Comparison of ENCODE assay signal across 10 cellular contexts in the genomic region with DNA sequence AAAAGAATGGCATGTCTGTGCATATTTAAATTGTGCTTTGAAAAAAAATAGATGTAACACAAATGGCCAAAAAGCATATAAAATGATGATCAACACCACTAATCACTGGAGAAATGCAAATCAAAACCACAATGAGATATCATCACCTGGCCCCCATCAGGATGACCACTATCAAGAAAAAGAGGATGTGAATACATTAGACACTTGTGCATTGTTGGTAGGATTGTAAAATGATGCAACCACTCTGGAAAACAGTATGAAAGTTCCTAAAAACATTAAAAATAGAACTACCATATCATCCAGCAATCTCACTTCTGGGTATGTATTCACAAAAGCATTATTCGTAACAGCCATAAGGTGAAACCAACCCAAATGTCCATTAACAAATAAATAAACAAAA.
DNase-seq lines count a peak whose midpoint lies in the region; ATAC-seq, FAIRE-seq and TF ChIP-seq lines count a peak whose summit lies in the region.
"Had no signal": no experiment of that assay in that cellular context is flagged by ENCODE, and none has a peak within 500 bp of the region (broad histone marks: within the 10 kb centered on the region; RNA-seq: fewer than 3 reads in every experiment).

No MANE protein-coding gene starts in this region.

- H3K4me1 ChIP-seq in left lung (peaks cover 0 to 18% of the 10 kb centered on the region in 2 donors), subcutaneous abdominal adipose tissue (ENCODE audit: control insufficient read depth in 5 of 5, insufficient read depth in 5 of 5, low read length in 5 of 5) (peaks cover 0 to 13% (median 11%) of the 10 kb centered on the region in 5 donors)

- DNase-seq in activated T-cell treated with anti-CD3 and anti-CD28 coated beads, Interleukin-2, amount 50 U/mL, for 24 hours = no peak
- DNase-seq in activated T-cell treated with anti-CD3 and anti-CD28 coated beads, Interleukin-2, amount 50 U/mL, for 1 hour = no peak
- no peak for DNase-seq in activated CD4-positive, alpha-beta memory T cell treated with anti-CD3 and anti-CD28 coated beads for 36 hours
- DNase-seq in left lung = no peak
- DNase-seq in NCI-H2081 (lab: John Stamatoyannopoulos, UW) = no peak
- DNase-seq in GM12892 (ENCODE audit: insufficient read length) = no peak
- DNase-seq: NCI-H2081 treated with DMSO at 0.1 percent for 48 hours, right cardiac atrium had no signal

- H3K27me3 ChIP-seq in left lung = no peaks in the 10 kb centered on the region
- no peaks in the 10 kb centered on the region for H3K27me3 ChIP-seq in subcutaneous abdominal adipose tissue (ENCODE audit: control insufficient read depth in 5 of 5, insufficient read depth in 4 of 5, low read length in 5 of 5)

- H3K27me3 Mint-ChIP-seq in activated T-cell treated with anti-CD3 and anti-CD28 coated beads, Interleukin-2, amount 50 U/mL, for 24 hours = no peaks in the 10 kb centered on the region
- H3K27me3 Mint-ChIP-seq in activated CD4-positive, alpha-beta memory T cell treated with anti-CD3 and anti-CD28 coated beads for 36 hours = no peaks in the 10 kb centered on the region

- H3K4me3 Mint-ChIP-seq in activated T-cell treated with anti-CD3 and anti-CD28 coated beads, Interleukin-2, amount 50 U/mL, for 24 hours = peak overlapping the region; percentile 24
- H3K4me3 Mint-ChIP-seq in activated CD4-positive, alpha-beta memory T cell treated with anti-CD3 and anti-CD28 coated beads for 36 hours = no peak overlapping the region

- H3K9me3 ChIP-seq in left lung (no peaks in the 10 kb centered on the region), subcutaneous abdominal adipose tissue (ENCODE audit: control insufficient read depth in 5 of 5, low read length in 5 of 5) (no peaks in the 10 kb centered on the region)

- no peak for FAIRE-seq in GM12892 (lab: Jason Lieb, UNC)

- POLR2A ChIA-PET in activated CD4-positive, alpha-beta memory T cell treated with anti-CD3 and anti-CD28 coated beads for 36 hours (lab: Charles Lee) = no interaction called here

- ATAC-seq in left lung = no peak
- ATAC-seq in HG03280 (IDR thresholded peaks at IDR 0.05; ENCODE audit: unreplicated experiment) = no peak
- ATAC-seq: right cardiac atrium had no signal

- peaks cover 0 to 15% of the 10 kb centered on the region in 2 donors for H3K36me3 ChIP-seq in left lung
- H3K36me3 ChIP-seq in subcutaneous abdominal adipose tissue (ENCODE audit: control insufficient read depth in 5 of 5, insufficient read depth in 5 of 5, low read length in 5 of 5) = peaks cover 0 to 2% (median 0%) of the 10 kb centered on the region in 5 donors

- TF ChIP-seq CTCF in left lung (IDR thresholded peaks at IDR 0.05) = no peak

- no peak overlapping the region for H3K4me3 ChIP-seq in left lung
- H3K4me3 ChIP-seq in subcutaneous abdominal adipose tissue (ENCODE audit: low read depth in 1 of 5, low read length in 5 of 5) = no peak overlapping the region

- CTCF ChIA-PET in activated CD4-positive, alpha-beta memory T cell treated with anti-CD3 and anti-CD28 coated beads for 36 hours (lab: Charles Lee) = interaction anchor here (0.5 to 4.1 kb wide), 2 partner anchors 28 to 124 kb away, joined by 3 to 16 read pairs; partner anchors contain the start of gene NME1

- no peak for TF ChIP-seq POLR2A in GM12892 (IDR thresholded peaks at IDR 0.05; ENCODE audit: low read depth, low read length)

- peak overlapping the region; percentile 61 to 68 for H3K27ac ChIP-seq in left lung
- H3K27ac ChIP-seq in subcutaneous abdominal adipose tissue (ENCODE audit: low read depth, low read length) = peak overlapping the region; percentile 33

- H3K4me1 Mint-ChIP-seq in activated T-cell treated with anti-CD3 and anti-CD28 coated beads, Interleukin-2, amount 50 U/mL, for 24 hours (ENCODE audit: low read depth) = peaks cover 31% of the 10 kb centered on the region
- peaks cover 26% of the 10 kb centered on the region for H3K4me1 Mint-ChIP-seq in activated CD4-positive, alpha-beta memory T cell treated with anti-CD3 and anti-CD28 coated beads for 36 hours (ENCODE audit: low read depth)

- H3K36me3 Mint-ChIP-seq in activated T-cell treated with anti-CD3 and anti-CD28 coated beads, Interleukin-2, amount 50 U/mL, for 24 hours (ENCODE audit: low read depth) = peaks cover 46% of the 10 kb centered on the region
- H3K36me3 Mint-ChIP-seq in activated CD4-positive, alpha-beta memory T cell treated with anti-CD3 and anti-CD28 coated beads for 36 hours = peaks cover 10% of the 10 kb centered on the region

- no peak overlapping the region for H3K9ac ChIP-seq in subcutaneous abdominal adipose tissue (ENCODE audit: low read length in 5 of 5)

- peak overlapping the region; percentile 72 for H3K27ac Mint-ChIP-seq in activated T-cell treated with anti-CD3 and anti-CD28 coated beads, Interleukin-2, amount 50 U/mL, for 24 hours
- H3K27ac Mint-ChIP-seq in activated CD4-positive, alpha-beta memory T cell treated with anti-CD3 and anti-CD28 coated beads for 36 hours = peak overlapping the region; percentile 71

- no peaks in the 10 kb centered on the region for H3K9me3 Mint-ChIP-seq in activated T-cell treated with anti-CD3 and anti-CD28 coated beads, Interleukin-2, amount 50 U/mL, for 24 hours
- no peaks in the 10 kb centered on the region for H3K9me3 Mint-ChIP-seq in activated CD4-positive, alpha-beta memory T cell treated with anti-CD3 and anti-CD28 coated beads for 36 hours

- intact Hi-C loops in activated CD4-positive, alpha-beta memory T cell treated with anti-CD3 and anti-CD28 coated beads for 36 hours (cut with micrococcal nuclease) = loop anchor here (1.0 kb wide), 1 partner anchor 124 kb away; the partner anchor contains the start of gene NME1
- intact Hi-C loops in left lung (cut with DNase I) = no loop called here
